ENCODE assay signal across 35 cellular contexts in genomic region chr3:163582967-163583366, GRCh38.
"Had no signal": no experiment of that assay in that cellular context is flagged by ENCODE, and none has a peak within 500 bp of the region (broad histone marks: within the 10 kb centered on the region; RNA-seq: fewer than 3 reads in every experiment).

No MANE protein-coding gene starts in this region.

- H3K4me3 ChIP-seq: MG63 had no signal

- H3K9ac ChIP-seq: KMS-11 had no signal

- H3K36me3 ChIP-seq: MG63 had no signal

- H3K4me2 ChIP-seq: KMS-11 had no signal

- DNase-seq: Karpas-422, Kasumi-1, MG63, MM.1S, MV-4-11, NCI-H1048, NCI-H1092, NCI-H1092 treated with DMSO at 0.1 percent for 48 hours, NCI-H1105, NCI-H1105 treated with DMSO at 0.1 percent for 48 hours, NCI-H1417, NCI-H1417 treated with DMSO at 0.1 percent for 48 hours, NCI-H1436, NCI-H1436 treated with DMSO at 0.1 percent for 48 hours, NCI-H146, NCI-H1694, NCI-H1694 treated with DMSO at 0.1 percent for 48 hours, NCI-H187, NCI-H187 treated with DMSO at 0.1 percent for 48 hours, NCI-H1930, NCI-H2029, NCI-H2029 treated with DMSO at 0.1 percent for 48 hours, NCI-H2081, NCI-H2081 treated with DMSO at 0.1 percent for 48 hours, NCI-H2107, NCI-H2171, NCI-H2171 treated with DMSO at 0.1 percent for 48 hours, NCI-H2227 treated with DMSO at 0.1 percent for 48 hours, NCI-H226, NCI-H345, NCI-H446, NCI-H446 treated with DMSO at 0.1 percent for 48 hours, NCI-H510A, NCI-H510A treated with DMSO at 0.1 percent for 48 hours had no signal

- H3K9me3 ChIP-seq: MG63 had no signal

- H3K27ac ChIP-seq: KMS-11 had no signal

- H3K27me3 ChIP-seq: MG63 had no signal
